28 cellular contexts compared by ENCODE assay signal in the genomic region with DNA sequence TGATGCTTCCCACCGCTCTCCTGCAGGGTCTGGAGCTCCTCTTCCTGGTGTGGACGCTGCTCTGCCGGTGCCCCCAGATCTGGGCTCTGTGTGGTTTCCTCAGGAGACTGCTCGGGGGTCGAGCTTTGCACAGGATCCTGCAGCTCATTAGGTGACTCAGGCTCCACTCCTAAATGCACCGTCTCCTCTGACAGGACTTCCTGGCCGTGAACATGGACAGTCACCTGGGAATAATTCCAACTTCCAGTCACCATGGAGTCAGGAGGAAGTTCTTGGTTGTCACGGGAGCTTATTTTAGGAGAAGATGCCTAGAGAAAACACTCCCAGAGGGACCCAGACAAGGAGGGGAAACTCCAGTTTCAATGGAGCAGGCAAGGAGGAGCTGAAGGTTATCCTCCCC. TPM values are rescaled to one million over a fixed set of nuclear protein-coding genes. Genes with fewer than 3 reads are reported as not detected.
DNase-seq lines count a peak whose midpoint lies in the region; ATAC-seq, FAIRE-seq and TF ChIP-seq lines count a peak whose summit lies in the region.
"Had no signal": no experiment of that assay in that cellular context is flagged by ENCODE, and none has a peak within 500 bp of the region (broad histone marks: within the 10 kb centered on the region; RNA-seq: fewer than 3 reads in every experiment).

No MANE protein-coding gene starts in this region.

- no peak overlapping the region for H2BK20ac ChIP-seq in IMR-90 (ENCODE audit: low read depth, low read length)
- H2BK20ac ChIP-seq in H1 (ENCODE audit: low read length), result no peak overlapping the region

- H3K18ac ChIP-seq in IMR-90 (ENCODE audit: low read depth, low read length) (no peak overlapping the region), H1 (ENCODE audit: extremely low read depth, low read length) (no peak overlapping the region)

- DNase-seq in ELR (ENCODE audit: low read depth) (peak; percentile 52), IMR-90 (peak; percentile 59), H1 (ENCODE audit: low read depth in 1 of 2, low spot score in 2 of 2) (no peak), SW 1271 (lab: John Stamatoyannopoulos, UW) (no peak), GM10248 (ENCODE audit: extremely low spot score) (no peak)
- no peak for DNase-seq in stimulated activated CD4-positive, alpha-beta T cell treated with anti-CD3 and anti-CD28 coated beads, Interleukin-15, amount 100 ng/mL, for 24 hours
- DNase-seq: BE2C, Calu3, DMS153, GDM1, H9, KG1, MM.1S, NCI-H1694, NCI-H2081, NCI-H2227 treated with DMSO at 0.1 percent for 48 hours, NCI-H526 treated with DMSO at 0.1 percent for 48 hours, SHP77, T-helper 1 cell had no signal

- ATAC-seq in IMR-90 (ENCODE audit: low read depth) (no peak), GM21723 (IDR thresholded peaks at IDR 0.05; ENCODE audit: unreplicated experiment) (no peak)
- ATAC-seq: Panc1 had no signal

- H2BK12ac ChIP-seq in H1 (ENCODE audit: low read depth, low read length), result no peak overlapping the region

- BruUV-seq in IMR-90 (replicated peaks; lab: Mats Ljungman, UMichigan), result no TSS peak

- H4K20me1 ChIP-seq in IMR-90 (ENCODE audit: insufficient read depth, low read length) (no peaks in the 10 kb centered on the region), H1 (replicated peaks in 1 of 2; ENCODE audit: control insufficient read depth in 1 of 2, insufficient read depth in 2 of 2, low read length in 2 of 2) (no peaks in the 10 kb centered on the region)

- H2AK5ac ChIP-seq in IMR-90 (ENCODE audit: low read depth, low read length) (no peak overlapping the region), H1 (ENCODE audit: low read depth, low read length) (no peak overlapping the region)

- H3K56ac ChIP-seq in IMR-90 (ENCODE audit: extremely low read depth, insufficient read depth, low read length) (no peak overlapping the region), H1 (replicated peaks; ENCODE audit: insufficient read length, low read depth, low read length) (no peak overlapping the region)

- dilution Hi-C loops in IMR-90 (cut with HindIII; ENCODE audit: low sequenced_read_pairs, unreplicated experiment), result no loop called here

- POLR2A ChIA-PET in IMR-90 (lab: Charles Lee; ENCODE audit: unreplicated experiment), result no interaction called here
- POLR2A ChIA-PET in H1 (lab: Charles Lee; ENCODE audit: partially characterized antibody), result interaction anchor here (1.1 to 1.3 kb wide), 3 partner anchors 8 to 12 kb away, joined by 3 to 6 read pairs (median 6); partner anchors contain the start of gene ZNF202
- POLR2A ChIA-PET in GM10248 (lab: Yijun Ruan, JAX), result no interaction called here

- H3K79me2 ChIP-seq in H1 (ENCODE audit: control insufficient read depth in 1 of 2, insufficient read depth in 2 of 2, low read length in 2 of 2), result peaks cover 10 to 41% of the 10 kb centered on the region in 2 experiments; a peak in 3 of 4 replicates

- no peak overlapping the region for H2AK9ac ChIP-seq in IMR-90 (replicated peaks; ENCODE audit: low read depth, low read length, poor library complexity)

- H3K14ac ChIP-seq in IMR-90 (replicated peaks; ENCODE audit: low read depth, low read length), result no peak overlapping the region
- H3K14ac ChIP-seq in H1 (ENCODE audit: insufficient read length), result no peak overlapping the region

- H3K23ac ChIP-seq in IMR-90 (ENCODE audit: low read depth, low read length) (no peak overlapping the region), H1 (ENCODE audit: insufficient read length) (no peak overlapping the region)

- H3K79me1 ChIP-seq in IMR-90 (ENCODE audit: low read depth in 1 of 2, low read length in 2 of 2), result peaks cover 19 to 30% of the 10 kb centered on the region in 2 experiments
- peaks cover 18% of the 10 kb centered on the region for H3K79me1 ChIP-seq in H1 (ENCODE audit: low read depth, low read length)

- intact Hi-C loops in IMR-90 (cut with micrococcal nuclease), result no loop called here

- H3K4me2 ChIP-seq in IMR-90 (ENCODE audit: low read depth, low read length), result no peak overlapping the region
- no peak overlapping the region for H3K4me2 ChIP-seq in H1 (ENCODE audit: insufficient read depth in 1 of 2, low read depth in 2 of 2, low read length in 2 of 2)

- TF ChIP-seq EP300 in H1 (IDR thresholded peaks at IDR 0.05; ENCODE audit: borderline replicate concordance in 1 of 2, low read depth in 2 of 2, low read length in 2 of 2), result no peak

- H3K4ac ChIP-seq in IMR-90 (ENCODE audit: low read depth, low read length), result no peak overlapping the region
- H3K4ac ChIP-seq in H1 (replicated peaks; ENCODE audit: insufficient read length, low read depth, low read length), result no peak overlapping the region

- TF ChIP-seq POLR2A in IMR-90 (IDR thresholded peaks at IDR 0.05; ENCODE audit: low read depth, low read length), result no peak
- TF ChIP-seq POLR2A in H1 (IDR thresholded peaks at IDR 0.05; ENCODE audit: control extremely low read depth in 1 of 2, low read depth in 2 of 2, low read length in 2 of 2), result no peak

- H4K91ac ChIP-seq in IMR-90 (ENCODE audit: insufficient read depth, low read depth, low read length) (no peak overlapping the region), H1 (replicated peaks; ENCODE audit: insufficient read length, low read length) (no peak overlapping the region)

- no peak for TF ChIP-seq RAD21 in IMR-90 (IDR thresholded peaks at IDR 0.05; ENCODE audit: low read length)
- TF ChIP-seq RAD21 in H1 (IDR thresholded peaks at IDR 0.05 in 1 of 2, conservative IDR thresholded peaks at IDR 0.05 in 1 of 2; ENCODE audit: low read depth in 2 of 2, low read length in 2 of 2), result no peak

- H2BK15ac ChIP-seq in IMR-90 (ENCODE audit: low read depth, low read length) (no peak overlapping the region), H1 (ENCODE audit: low read length) (no peak overlapping the region)

- in situ Hi-C loops in IMR-90 (cut with MboI; ENCODE audit: low sequenced_read_pairs), result no loop called here

- WGBS in IMR-90 (ENCODE audit: extremely low coverage in 2 of 2, insufficient read length in 1 of 2), 2 experiments, result no CpG with 5 or more reads among the region's 8 CpGs
- whole genome bisulfite sequencing in H1 (ENCODE audit: extremely low coverage in 1 of 2, insufficient coverage in 1 of 2, insufficient read length in 1 of 2, insufficient replicate concordance in 2 of 2, low coverage in 1 of 2, low lambda C conversion rate in 2 of 2, missing lambda C conversion rate in 1 of 2), 2 experiments, result 92% methylated on average over 8 of the region's 8 CpGs; no CpG with 5 or more reads in 1 of the 2 experiments

- H3K9me3 ChIP-seq in IMR-90 (ENCODE audit: control insufficient read depth, insufficient read depth, low read length) (0 out of 2 replicates have a peak, but pooled peaks cover 2% of the 10 kb centered on the region), H1 (ENCODE audit: insufficient read depth in 2 of 2, low read depth in 1 of 2, low read length in 1 of 2) (peaks cover 3 to 12% of the 10 kb centered on the region in 2 experiments; a peak in 2 of 4 replicates)
- H3K9me3 ChIP-seq: BE2C had no signal

- H3K23me2 ChIP-seq in H1 (ENCODE audit: low read depth, low read length), result no peaks in the 10 kb centered on the region; the same call in 1 of the 2 replicates

- FAIRE-seq in H1 (lab: Jason Lieb, UNC), result no peak
- FAIRE-seq: GM12892, GM19239 had no signal

- H3K27me3 ChIP-seq in IMR-90 (ENCODE audit: control insufficient read depth, insufficient read depth, low read length) (no peaks in the 10 kb centered on the region), H1 (replicated peaks in 1 of 4; ENCODE audit: control insufficient read depth in 3 of 4, extremely low read depth in 1 of 4, insufficient read depth in 3 of 4, low read length in 3 of 4) (no peaks in the 10 kb centered on the region)
- H3K27me3 ChIP-seq: BE2C had no signal

- H3K36me3 ChIP-seq in IMR-90 (ENCODE audit: control insufficient read depth, insufficient read depth, low read length) (peaks cover 52% of the 10 kb centered on the region), H1 (ENCODE audit: control insufficient read depth in 2 of 4, insufficient read depth in 4 of 4, low read length in 3 of 4) (peaks cover 59 to 89% (median 78%) of the 10 kb centered on the region in 4 experiments)

- no peak overlapping the region for H4K5ac ChIP-seq in IMR-90 (ENCODE audit: low read depth, low read length)
- no peak overlapping the region for H4K5ac ChIP-seq in H1 (ENCODE audit: insufficient read length, low read depth, low read length)

- H3K27ac ChIP-seq in IMR-90 (ENCODE audit: insufficient read depth, low read length) (no peak overlapping the region), H1 (ENCODE audit: low read depth, low read length) (no peak overlapping the region)
- H3K27ac ChIP-seq: RWPE1 had no signal

- H3K4me3 ChIP-seq in IMR-90 (ENCODE audit: insufficient read depth, low read depth, low read length), result no peak overlapping the region
- H3K4me3 ChIP-seq in H1 (ENCODE audit: extremely low read depth in 1 of 4, insufficient read depth in 2 of 4, low read depth in 3 of 4, low read length in 4 of 4), result no peak overlapping the region

- H2BK5ac ChIP-seq in IMR-90 (ENCODE audit: low read depth, low read length, poor library complexity, severe bottlenecking) (no peak overlapping the region), H1 (ENCODE audit: low read depth, low read length) (peak overlapping the region; percentile 36; the same call in 1 of the 2 replicates)

- CTCF ChIA-PET in IMR-90 (lab: Yijun Ruan, JAX), result no interaction called here
- CTCF ChIA-PET in H1 (lab: Charles Lee; ENCODE audit: partially characterized antibody), result interaction anchor here (0.9 to 4.1 kb wide), 5 partner anchors 9 to 342 kb away, joined by 5 to 21 read pairs (median 5); no protein-coding TSS in a partner anchor
- CTCF ChIA-PET in GM10248 (lab: Yijun Ruan, JAX), result interaction anchor here (1.3 to 5.9 kb wide), 5 partner anchors 10 to 22 kb away, joined by 5 to 17 read pairs (median 7); no protein-coding TSS in a partner anchor

- H2BK120ac ChIP-seq in IMR-90 (ENCODE audit: low read depth, low read length) (no peak overlapping the region), H1 (replicated peaks; ENCODE audit: low read depth, low read length) (no peak overlapping the region)

- H3K4me1 ChIP-seq in IMR-90 (ENCODE audit: control insufficient read depth, insufficient read depth, low read length), result no peaks in the 10 kb centered on the region
- no peaks in the 10 kb centered on the region for H3K4me1 ChIP-seq in H1 (replicated peaks in 1 of 4; ENCODE audit: control insufficient read depth in 3 of 4, insufficient read depth in 4 of 4, low read length in 3 of 4)
- H3K4me1 ChIP-seq: BE2C had no signal

- H3K9me1 ChIP-seq in IMR-90 (ENCODE audit: insufficient read depth, low read length), result peaks cover 14% of the 10 kb centered on the region; the same call in 1 of the 2 replicates

- no peak overlapping the region for H2AFZ ChIP-seq in IMR-90 (replicated peaks; ENCODE audit: low read length, poor library complexity)
- no peak overlapping the region for H2AFZ ChIP-seq in H1 (ENCODE audit: low read length)

- TF ChIP-seq CTCF in IMR-90 (conservative IDR thresholded peaks at IDR 0.05; ENCODE audit: low read depth, low read length), result no peak
- TF ChIP-seq CTCF in H1 (IDR thresholded peaks at IDR 0.05; ENCODE audit: control extremely low read depth in 1 of 3, insufficient read depth in 1 of 3, low read depth in 1 of 3, low read length in 3 of 3), result no peak
- TF ChIP-seq CTCF in GM10248 (IDR thresholded peaks at IDR 0.05; ENCODE audit: control extremely low read depth, extremely low read depth, low read depth, missing control alignments), result no peak

- no peak overlapping the region for H4K8ac ChIP-seq in IMR-90 (ENCODE audit: low read depth in 2 of 2, low read length in 2 of 2)
- no peak overlapping the region for H4K8ac ChIP-seq in H1 (ENCODE audit: extremely low read depth, insufficient read depth, low read length)

- H3K9ac ChIP-seq in IMR-90 (ENCODE audit: low read depth, low read length) (no peak overlapping the region), H1 (replicated peaks in 1 of 4; ENCODE audit: extremely low read depth in 1 of 4, low read depth in 3 of 4, low read length in 3 of 4) (no peak overlapping the region)

RNA-seq across cellular contexts. Expression of gene ZNF202, which starts 11.9 kb away (rescaled TPM):
- 8.2 and 9.2 TPM in 2 replicates for total RNA-seq in IMR-90 (2012; rRNA removed)
- polyA plus RNA-seq in IMR-90 (2012; rRNA removed), result 6.3 and 7.7 TPM in 2 replicates
- 2.6 and 3.8 TPM in 2 replicates for polyA plus RNA-seq in IMR-90 (2012; cell fraction: cytosol; rRNA removed)
- polyA plus RNA-seq in IMR-90 (2012; cell fraction: nucleus; rRNA removed; ENCODE audit: low replicate concordance), result 15.0 and 31.8 TPM in 2 replicates
- 33.0 and 33.9 TPM in 2 replicates for total RNA-seq in H1 (2021; fragmentation: NEBNext Ultra II Directional; extraction: Animal tissue kit (Norgen Biotek cat#: 25700))
- polyA plus RNA-seq in H1 (2011; rRNA removed), result 13.2 and 14.1 TPM in 2 replicates
- polyA plus RNA-seq in H1 (2011; cell fraction: cytosol; rRNA removed), result 18.8 TPM
- polyA plus RNA-seq in H1 (2011; cell fraction: nucleus; rRNA removed), result 30.6 TPM
- polyA plus RNA-seq in H1 (2012, experiment 1 of 2), result 22.1 to 27.4 TPM (median 26.9 TPM) in 4 replicates
- 5.6 TPM for polyA plus RNA-seq in H1 (2012, experiment 2 of 2)
- polyA plus RNA-seq in H1 (2013, experiment 1 of 2), result 19.2 TPM
- polyA plus RNA-seq in H1 (2013, experiment 2 of 2), result 17.2 TPM
- 25.4 and 30.3 TPM in 2 replicates for polyA minus RNA-seq in H1 (2011; rRNA and poly(A)+ RNA removed)
- 16.3 TPM for polyA minus RNA-seq in H1 (2011; cell fraction: cytosol; rRNA and poly(A)+ RNA removed)
- 56.3 TPM for polyA minus RNA-seq in H1 (2011; cell fraction: nucleus; rRNA and poly(A)+ RNA removed)

RNA-seq across cellular contexts. Expression of gene OR6X1, which starts 24.7 kb away (rescaled TPM):
- total RNA-seq in IMR-90 (2012; rRNA removed), result not detected in 2 replicates
- polyA plus RNA-seq in IMR-90 (2012; rRNA removed) (not detected in 2 replicates), H1 (2011; rRNA removed) (not detected in 2 replicates)
- polyA plus RNA-seq in IMR-90 (2012; cell fraction: cytosol; rRNA removed), result not detected in 2 replicates
- not detected in 2 replicates for polyA plus RNA-seq in IMR-90 (2012; cell fraction: nucleus; rRNA removed; ENCODE audit: low replicate concordance)
- total RNA-seq in H1 (2021; fragmentation: NEBNext Ultra II Directional; extraction: Animal tissue kit (Norgen Biotek cat#: 25700)), result not detected in 2 replicates
- polyA plus RNA-seq in H1 (2011; cell fraction: cytosol; rRNA removed), result not detected
- 0.21 TPM for polyA plus RNA-seq in H1 (2011; cell fraction: nucleus; rRNA removed)
- not detected in 4 replicates for polyA plus RNA-seq in H1 (2012, experiment 1 of 2)
- not detected for polyA plus RNA-seq in H1 (2012, experiment 2 of 2)
- not detected for polyA plus RNA-seq in H1 (2013, experiment 1 of 2)
- polyA plus RNA-seq in H1 (2013, experiment 2 of 2), result 0.06 TPM
- polyA minus RNA-seq in H1 (2011; rRNA and poly(A)+ RNA removed), result 0.22 TPM in 1 of 2 replicates, not detected in the other
- polyA minus RNA-seq in H1 (2011; cell fraction: cytosol; rRNA and poly(A)+ RNA removed), result not detected
- not detected for polyA minus RNA-seq in H1 (2011; cell fraction: nucleus; rRNA and poly(A)+ RNA removed)
- total RNA-seq: A673, Calu3, H9, NCI-H460, SK-MEL-5 had no signal
- polyA plus RNA-seq: CD14-positive monocyte had no signal

Comparison
In these comparisons a context has a peak if more than half of its experiments do, and no peak if none do; other contexts are left out.
1. DNase-seq: peak in ELR (single experiment) and IMR-90 (single experiment); none in H1 (0 of 2), stimulated activated CD4-positive, alpha-beta T cell treated with anti-CD3 and anti-CD28 coated beads, Interleukin-15, amount 100 ng/mL, for 24 hours (single experiment), SW 1271 (0 of 2) and GM10248 (single experiment).